Comparison of ENCODE assay signal across 25 cellular contexts in the genomic region with DNA sequence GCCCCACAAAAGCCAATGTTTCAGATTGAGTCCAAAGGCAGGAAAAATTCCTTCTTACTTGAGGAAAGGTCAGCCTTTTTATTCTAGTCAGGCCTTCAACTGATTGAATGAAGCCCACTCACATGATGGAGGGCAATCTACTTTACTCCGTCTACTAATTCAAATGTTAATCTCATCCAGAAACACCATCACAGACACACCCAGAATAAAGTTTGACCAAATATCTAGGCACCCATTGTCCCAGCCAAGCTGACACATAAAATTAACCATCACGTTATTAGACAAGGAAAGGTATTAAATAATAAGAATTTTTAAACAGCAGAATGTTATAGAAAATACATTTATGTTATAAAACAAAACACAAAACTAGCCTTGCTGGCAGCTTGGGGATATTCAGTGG. TPM values are rescaled to one million over a fixed set of nuclear protein-coding genes. Genes with fewer than 3 reads are reported as not detected.
A peak's percentile ranks its signal among the peaks of the same experiment; 100 is the strongest.
DNase-seq lines count a peak whose midpoint lies in the region; ATAC-seq and TF ChIP-seq lines count a peak whose summit lies in the region.
"Had no signal": no experiment of that assay in that cellular context is flagged by ENCODE, and none has a peak within 500 bp of the region (broad histone marks: within the 10 kb centered on the region; RNA-seq: fewer than 3 reads in every experiment).

No MANE protein-coding gene starts in this region.

- peak overlapping the region; percentile 38; the same call in 1 of the 2 replicates for H3K9ac ChIP-seq in PC-3 (ENCODE audit: low read length)
- H3K9ac ChIP-seq: BLaER1 treated with 17β-estradiol and CSF1 and Interleukin-3, amounts not matched to agents 10 nM and 100 nM had no signal

- no peaks in the 10 kb centered on the region for H3K79me2 ChIP-seq in PC-3 (ENCODE audit: low read length)

- no peaks in the 10 kb centered on the region for H3K9me3 Mint-ChIP-seq in Calu3 (ENCODE audit: low read depth, unreplicated experiment)
- no peaks in the 10 kb centered on the region for H3K9me3 Mint-ChIP-seq in MCF 10A (ENCODE audit: unreplicated experiment)
- H3K9me3 Mint-ChIP-seq: CD4-positive, alpha-beta T cell; CD8-positive, alpha-beta T cell had no signal

- POLR2A ChIA-PET in PC-3 (lab: Charles Lee; ENCODE audit: unreplicated experiment) (no interaction called here), MCF 10A (lab: Yijun Ruan, JAX) (interaction anchor here (1.1 kb wide), 1 partner anchor 14 kb away, joined by 4 read pairs; no protein-coding TSS in a partner anchor)

- BruUV-seq in Calu3 (replicated peaks; lab: Mats Ljungman, UMichigan) (no TSS peak), PC-3 (replicated peaks; lab: Mats Ljungman, UMichigan) (no TSS peak), MCF 10A (replicated peaks; lab: Mats Ljungman, UMichigan) (no TSS peak)

- no peak for DNase-seq in Calu3
- DNase-seq in PC-3 = no peak
- DNase-seq in RWPE2 (ENCODE audit: low spot score) = no peak
- DNase-seq in epithelial cell of prostate (ENCODE audit: low read depth, low spot score) = no peak
- no peak for DNase-seq in MCF 10A (ENCODE audit: unreplicated experiment)
- DNase-seq in NCI-H82 treated with DMSO at 0.1 percent for 48 hours (lab: John Stamatoyannopoulos, UW; ENCODE audit: unreplicated experiment) = no peak
- no peak for DNase-seq in activated CD8-positive, alpha-beta memory T cell treated with anti-CD3 and anti-CD28 coated beads, Interleukin-2, amount 50 U/mL, for 48 hours
- DNase-seq: 8988T; AML-193; Caco-2; CD4-positive, alpha-beta T cell; CD8-positive, alpha-beta T cell; DMS 273 treated with DMSO at 0.1 percent for 48 hours; DMS153; DMS53; DMS79; DND-41; EL; GDM1 had no signal

- no peaks in the 10 kb centered on the region for H3K27me3 Mint-ChIP-seq in Calu3 (ENCODE audit: unreplicated experiment)
- H3K27me3 Mint-ChIP-seq in MCF 10A (ENCODE audit: insufficient read depth, unreplicated experiment) = peaks cover 6% of the 10 kb centered on the region
- H3K27me3 Mint-ChIP-seq: CD4-positive, alpha-beta T cell had no signal

- peaks cover 24% of the 10 kb centered on the region for H3K4me1 ChIP-seq in PC-3 (ENCODE audit: insufficient read depth, low read length)
- H3K4me1 ChIP-seq in RWPE2 (ENCODE audit: insufficient read depth, poor library complexity, severe bottlenecking) = peaks cover 13% of the 10 kb centered on the region

- no peak overlapping the region for H3K4me3 Mint-ChIP-seq in Calu3 (ENCODE audit: low read depth, unreplicated experiment)
- no peak overlapping the region for H3K4me3 Mint-ChIP-seq in MCF 10A (ENCODE audit: unreplicated experiment)
- H3K4me3 Mint-ChIP-seq: B cell; CD4-positive, alpha-beta T cell; CD8-positive, alpha-beta T cell had no signal

- no peak for TF ChIP-seq CTCF in Calu3 (IDR thresholded peaks at IDR 0.05; ENCODE audit: unreplicated experiment)
- TF ChIP-seq CTCF in PC-3 (conservative IDR thresholded peaks at IDR 0.05; ENCODE audit: low read depth, low read length) = no peak
- TF ChIP-seq CTCF in RWPE2 (IDR thresholded peaks at IDR 0.05; ENCODE audit: poor library complexity, severe bottlenecking) = no peak
- TF ChIP-seq CTCF in MCF 10A (IDR thresholded peaks at IDR 0.05; ENCODE audit: unreplicated experiment) = no peak

- H3K27ac Mint-ChIP-seq in Calu3 (ENCODE audit: unreplicated experiment) (peak overlapping the region; percentile 90), MCF 10A (ENCODE audit: low read depth, unreplicated experiment) (no peak overlapping the region)
- H3K27ac Mint-ChIP-seq: B cell; CD4-positive, alpha-beta T cell; CD8-positive, alpha-beta T cell had no signal

- H3K27ac ChIP-seq in PC-3 (ENCODE audit: low read length) = peak overlapping the region; percentile 86
- H3K27ac ChIP-seq in RWPE2 (ENCODE audit: poor library complexity, severe bottlenecking) = peak overlapping the region; percentile 60
- peak overlapping the region; percentile 91 for H3K27ac ChIP-seq in epithelial cell of prostate
- H3K27ac ChIP-seq: BLaER1 treated with 17β-estradiol and CSF1 and Interleukin-3, amounts not matched to agents 10 nM and 100 nM; C4-2B had no signal

- ATAC-seq in PC-3 (no peak), RWPE2 (ENCODE audit: low read depth) (no peak), GM21737 (IDR thresholded peaks at IDR 0.05; ENCODE audit: unreplicated experiment) (no peak)
- ATAC-seq: CD8-positive, alpha-beta T cell; GM12878 had no signal

- H3F3A ChIP-seq in PC-3 (ENCODE audit: low read length, unreplicated experiment) = peaks cover 4% of the 10 kb centered on the region

- H3K4me3 ChIP-seq in PC-3 (ENCODE audit: low read length) (no peak overlapping the region), RWPE2 (ENCODE audit: severe bottlenecking) (no peak overlapping the region)
- H3K4me3 ChIP-seq: BLaER1 treated with 17β-estradiol and CSF1 and Interleukin-3, amounts not matched to agents 10 nM and 100 nM; GM12878 had no signal

- H3K4me1 Mint-ChIP-seq in Calu3 (ENCODE audit: low read depth, unreplicated experiment) (peaks cover 28% of the 10 kb centered on the region), MCF 10A (ENCODE audit: insufficient read depth, unreplicated experiment) (peaks cover 8% of the 10 kb centered on the region)
- H3K4me1 Mint-ChIP-seq: B cell had no signal

- no peak overlapping the region for H2AFZ ChIP-seq in PC-3 (ENCODE audit: low read length)

- H3K9me3 ChIP-seq in PC-3 (ENCODE audit: low read length) (no peaks in the 10 kb centered on the region), RWPE2 (ENCODE audit: severe bottlenecking) (no peaks in the 10 kb centered on the region)
- H3K9me3 ChIP-seq: BLaER1 treated with 17β-estradiol and CSF1 and Interleukin-3, amounts not matched to agents 10 nM and 100 nM; Caco-2 had no signal

- H3K36me3 Mint-ChIP-seq in Calu3 (ENCODE audit: insufficient read depth, unreplicated experiment) = peaks cover 11% of the 10 kb centered on the region
- no peaks in the 10 kb centered on the region for H3K36me3 Mint-ChIP-seq in MCF 10A (ENCODE audit: insufficient read depth, unreplicated experiment)
- H3K36me3 Mint-ChIP-seq: CD8-positive, alpha-beta T cell had no signal

- no peaks in the 10 kb centered on the region for H3K9me2 ChIP-seq in PC-3 (replicated peaks; ENCODE audit: low read length)

- H3K36me3 ChIP-seq in PC-3 (ENCODE audit: low read depth, low read length) (no peaks in the 10 kb centered on the region), RWPE2 (ENCODE audit: low read depth) (no peaks in the 10 kb centered on the region)
- H3K36me3 ChIP-seq: BLaER1 treated with 17β-estradiol and CSF1 and Interleukin-3, amounts not matched to agents 10 nM and 100 nM had no signal

- intact Hi-C loops in Calu3 (cut with micrococcal nuclease; ENCODE audit: unreplicated experiment) (no loop called here), PC-3 (cut with micrococcal nuclease) (no loop called here), MCF 10A (cut with micrococcal nuclease) (no loop called here)

- H3K4me2 ChIP-seq in PC-3 (ENCODE audit: low read length) = peak overlapping the region; percentile 78; the same call in 1 of the 2 replicates
- H3K4me2 ChIP-seq: BLaER1 treated with 17β-estradiol and CSF1 and Interleukin-3, amounts not matched to agents 10 nM and 100 nM had no signal

- H4K20me1 ChIP-seq in PC-3 (ENCODE audit: low read length) = no peaks in the 10 kb centered on the region
- H4K20me1 ChIP-seq: BLaER1 treated with 17β-estradiol and CSF1 and Interleukin-3, amounts not matched to agents 10 nM and 100 nM had no signal

- H3K27me3 ChIP-seq in PC-3 (ENCODE audit: low read length) (no peaks in the 10 kb centered on the region), RWPE2 (ENCODE audit: insufficient read depth, poor library complexity, severe bottlenecking) (no peaks in the 10 kb centered on the region)

- CTCF ChIA-PET in Calu3 (lab: Charles Lee) = no interaction called here
- CTCF ChIA-PET in PC-3 (lab: Charles Lee) = no interaction called here
- CTCF ChIA-PET in MCF 10A (lab: Yijun Ruan, JAX) = interaction anchor here (1.3 kb wide), 1 partner anchor 9 kb away, joined by 3 read pairs; no protein-coding TSS in a partner anchor

RNA-seq across cellular contexts. Expression of a gene that starts 32.9 kb away (rescaled TPM):
- total RNA-seq in Calu3 (2022) = 1.2 and 1.3 TPM in 2 replicates
- total RNA-seq in PC-3 (2014; rRNA removed) = 0.73 and 1.4 TPM in 2 replicates
- total RNA-seq in MCF 10A (2022) = 0.16 and 0.20 TPM in 2 replicates
- total RNA-seq: G401 had no signal

RNA-seq across cellular contexts. Expression of a gene that starts 44.2 kb away (rescaled TPM):
- total RNA-seq in Calu3 (2022) (6.5 and 6.8 TPM in 2 replicates), PC-3 (2014; rRNA removed) (3.3 and 3.6 TPM in 2 replicates), MCF 10A (2022) (6.2 and 7.6 TPM in 2 replicates)

RNA-seq across cellular contexts. Expression of a gene that starts 44.9 kb away (rescaled TPM):
- total RNA-seq in Calu3 (2022) = 8.9 TPM in 2 replicates
- total RNA-seq in PC-3 (2014; rRNA removed) = 6.5 and 9.3 TPM in 2 replicates
- total RNA-seq in MCF 10A (2022) = 4.9 and 5.4 TPM in 2 replicates
